1 cellular context compared by ENCODE assay signal in genomic region chr19:36687214-36688056, GRCh38.
A peak's percentile ranks its signal among the peaks of the same experiment; 100 is the strongest.
TF ChIP-seq lines count a peak whose summit lies in the region.

Gene ZNF567 (plus strand): TSS chr19:36687612. CDS start chr19:36694868, 7,256 bp downstream.

TF ChIP-seq in H1, 55 proteins besides CTCF, POLR2A, EP300 and RAD21 (continued from another document):
- TF ChIP-seq SIX5 (IDR thresholded peaks at IDR 0.05; ENCODE audit: low read depth, low read length) (peak; percentile 65), NANOG (IDR thresholded peaks at IDR 0.05; ENCODE audit: insufficient read depth, low read depth, low read length, poor library complexity, severe bottlenecking) (no peak), FOSL1 (IDR thresholded peaks at IDR 0.05; ENCODE audit: insufficient read depth, low read depth, low read length) (no peak), JUND (IDR thresholded peaks at IDR 0.05; ENCODE audit: low read length) (no peak), CHD2 (IDR thresholded peaks at IDR 0.05; ENCODE audit: low read length) (peak; percentile 29; the same call in 1 of the 2 replicates), BCL11A (IDR thresholded peaks at IDR 0.05; ENCODE audit: low read depth in 2 of 2, low read length in 2 of 2) (no peak), YY1 (IDR thresholded peaks at IDR 0.05; ENCODE audit: low read depth, low read length) (no peak), CTBP2 (IDR thresholded peaks at IDR 0.05; ENCODE audit: borderline replicate concordance, insufficient read depth, insufficient read length, low read length) (peak; percentile 55), BACH1 (IDR thresholded peaks at IDR 0.05; ENCODE audit: low read length) (peak; percentile 32; the same call in 1 of the 2 replicates), CBX8 (IDR thresholded peaks at IDR 0.05; ENCODE audit: borderline replicate concordance, low read depth, low read length) (no peak), SUZ12 (IDR thresholded peaks at IDR 0.05; ENCODE audit: low read length) (no peak), MAX (IDR thresholded peaks at IDR 0.05) (peak; percentile 52; the same call in 1 of the 2 replicates), BRCA1 (IDR thresholded peaks at IDR 0.05; ENCODE audit: low read depth, low read length) (no peak; the same call in 1 of the 2 replicates), CBX5 (IDR thresholded peaks at IDR 0.05; ENCODE audit: low read depth, low read length) (no peak), KDM4A (IDR thresholded peaks at IDR 0.05; ENCODE audit: low read depth, low read length, severe bottlenecking) (peak; percentile 67), KDM1A (IDR thresholded peaks at IDR 0.05; ENCODE audit: borderline replicate concordance, low read length) (no peak), USF2 (IDR thresholded peaks at IDR 0.05; ENCODE audit: low read length) (no peak), CHD1 (IDR thresholded peaks at IDR 0.05; ENCODE audit: low read depth, low read length) (no peak), KDM5A (IDR thresholded peaks at IDR 0.05; ENCODE audit: low read length) (no peak), POU5F1 (IDR thresholded peaks at IDR 0.05; ENCODE audit: low read depth, low read length) (no peak), SP4 (IDR thresholded peaks at IDR 0.05; ENCODE audit: low read length) (no peak), TEAD4 (IDR thresholded peaks at IDR 0.05; ENCODE audit: low read depth, low read length) (peak; percentile 65; the same call in 1 of the 2 replicates), POLR2AphosphoS5 (IDR thresholded peaks at IDR 0.05; ENCODE audit: low read depth, low read length) (peak; percentile 91), JUN (IDR thresholded peaks at IDR 0.05; ENCODE audit: low read depth, low read length) (no peak), CREB1 (IDR thresholded peaks at IDR 0.05) (peak; percentile 62), GTF2F1 (IDR thresholded peaks at IDR 0.05; ENCODE audit: borderline replicate concordance, low read depth, low read length) (no peak), RXRA (IDR thresholded peaks at IDR 0.05; ENCODE audit: insufficient read depth, low read depth, low read length) (no peak), SIRT6 (IDR thresholded peaks at IDR 0.05; ENCODE audit: low read length) (no peak), TAF1 (IDR thresholded peaks at IDR 0.05; ENCODE audit: low read depth, low read length) (peak; percentile 76), NRF1 (IDR thresholded peaks at IDR 0.05; ENCODE audit: low read depth, low read length) (peak; percentile 19), GABPA (IDR thresholded peaks at IDR 0.05; ENCODE audit: borderline replicate concordance, insufficient read depth, low read length) (no peak)
- TF ChIP-seq, protein P1, sequence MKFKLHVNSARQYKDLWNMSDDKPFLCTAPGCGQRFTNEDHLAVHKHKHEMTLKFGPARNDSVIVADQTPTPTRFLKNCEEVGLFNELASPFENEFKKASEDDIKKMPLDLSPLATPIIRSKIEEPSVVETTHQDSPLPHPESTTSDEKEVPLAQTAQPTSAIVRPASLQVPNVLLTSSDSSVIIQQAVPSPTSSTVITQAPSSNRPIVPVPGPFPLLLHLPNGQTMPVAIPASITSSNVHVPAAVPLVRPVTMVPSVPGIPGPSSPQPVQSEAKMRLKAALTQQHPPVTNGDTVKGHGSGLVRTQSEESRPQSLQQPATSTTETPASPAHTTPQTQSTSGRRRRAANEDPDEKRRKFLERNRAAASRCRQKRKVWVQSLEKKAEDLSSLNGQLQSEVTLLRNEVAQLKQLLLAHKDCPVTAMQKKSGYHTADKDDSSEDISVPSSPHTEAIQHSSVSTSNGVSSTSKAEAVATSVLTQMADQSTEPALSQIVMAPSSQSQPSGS (IDR thresholded peaks at IDR 0.05; ENCODE audit: low read length): no peak
- TF ChIP-seq, protein P2, sequence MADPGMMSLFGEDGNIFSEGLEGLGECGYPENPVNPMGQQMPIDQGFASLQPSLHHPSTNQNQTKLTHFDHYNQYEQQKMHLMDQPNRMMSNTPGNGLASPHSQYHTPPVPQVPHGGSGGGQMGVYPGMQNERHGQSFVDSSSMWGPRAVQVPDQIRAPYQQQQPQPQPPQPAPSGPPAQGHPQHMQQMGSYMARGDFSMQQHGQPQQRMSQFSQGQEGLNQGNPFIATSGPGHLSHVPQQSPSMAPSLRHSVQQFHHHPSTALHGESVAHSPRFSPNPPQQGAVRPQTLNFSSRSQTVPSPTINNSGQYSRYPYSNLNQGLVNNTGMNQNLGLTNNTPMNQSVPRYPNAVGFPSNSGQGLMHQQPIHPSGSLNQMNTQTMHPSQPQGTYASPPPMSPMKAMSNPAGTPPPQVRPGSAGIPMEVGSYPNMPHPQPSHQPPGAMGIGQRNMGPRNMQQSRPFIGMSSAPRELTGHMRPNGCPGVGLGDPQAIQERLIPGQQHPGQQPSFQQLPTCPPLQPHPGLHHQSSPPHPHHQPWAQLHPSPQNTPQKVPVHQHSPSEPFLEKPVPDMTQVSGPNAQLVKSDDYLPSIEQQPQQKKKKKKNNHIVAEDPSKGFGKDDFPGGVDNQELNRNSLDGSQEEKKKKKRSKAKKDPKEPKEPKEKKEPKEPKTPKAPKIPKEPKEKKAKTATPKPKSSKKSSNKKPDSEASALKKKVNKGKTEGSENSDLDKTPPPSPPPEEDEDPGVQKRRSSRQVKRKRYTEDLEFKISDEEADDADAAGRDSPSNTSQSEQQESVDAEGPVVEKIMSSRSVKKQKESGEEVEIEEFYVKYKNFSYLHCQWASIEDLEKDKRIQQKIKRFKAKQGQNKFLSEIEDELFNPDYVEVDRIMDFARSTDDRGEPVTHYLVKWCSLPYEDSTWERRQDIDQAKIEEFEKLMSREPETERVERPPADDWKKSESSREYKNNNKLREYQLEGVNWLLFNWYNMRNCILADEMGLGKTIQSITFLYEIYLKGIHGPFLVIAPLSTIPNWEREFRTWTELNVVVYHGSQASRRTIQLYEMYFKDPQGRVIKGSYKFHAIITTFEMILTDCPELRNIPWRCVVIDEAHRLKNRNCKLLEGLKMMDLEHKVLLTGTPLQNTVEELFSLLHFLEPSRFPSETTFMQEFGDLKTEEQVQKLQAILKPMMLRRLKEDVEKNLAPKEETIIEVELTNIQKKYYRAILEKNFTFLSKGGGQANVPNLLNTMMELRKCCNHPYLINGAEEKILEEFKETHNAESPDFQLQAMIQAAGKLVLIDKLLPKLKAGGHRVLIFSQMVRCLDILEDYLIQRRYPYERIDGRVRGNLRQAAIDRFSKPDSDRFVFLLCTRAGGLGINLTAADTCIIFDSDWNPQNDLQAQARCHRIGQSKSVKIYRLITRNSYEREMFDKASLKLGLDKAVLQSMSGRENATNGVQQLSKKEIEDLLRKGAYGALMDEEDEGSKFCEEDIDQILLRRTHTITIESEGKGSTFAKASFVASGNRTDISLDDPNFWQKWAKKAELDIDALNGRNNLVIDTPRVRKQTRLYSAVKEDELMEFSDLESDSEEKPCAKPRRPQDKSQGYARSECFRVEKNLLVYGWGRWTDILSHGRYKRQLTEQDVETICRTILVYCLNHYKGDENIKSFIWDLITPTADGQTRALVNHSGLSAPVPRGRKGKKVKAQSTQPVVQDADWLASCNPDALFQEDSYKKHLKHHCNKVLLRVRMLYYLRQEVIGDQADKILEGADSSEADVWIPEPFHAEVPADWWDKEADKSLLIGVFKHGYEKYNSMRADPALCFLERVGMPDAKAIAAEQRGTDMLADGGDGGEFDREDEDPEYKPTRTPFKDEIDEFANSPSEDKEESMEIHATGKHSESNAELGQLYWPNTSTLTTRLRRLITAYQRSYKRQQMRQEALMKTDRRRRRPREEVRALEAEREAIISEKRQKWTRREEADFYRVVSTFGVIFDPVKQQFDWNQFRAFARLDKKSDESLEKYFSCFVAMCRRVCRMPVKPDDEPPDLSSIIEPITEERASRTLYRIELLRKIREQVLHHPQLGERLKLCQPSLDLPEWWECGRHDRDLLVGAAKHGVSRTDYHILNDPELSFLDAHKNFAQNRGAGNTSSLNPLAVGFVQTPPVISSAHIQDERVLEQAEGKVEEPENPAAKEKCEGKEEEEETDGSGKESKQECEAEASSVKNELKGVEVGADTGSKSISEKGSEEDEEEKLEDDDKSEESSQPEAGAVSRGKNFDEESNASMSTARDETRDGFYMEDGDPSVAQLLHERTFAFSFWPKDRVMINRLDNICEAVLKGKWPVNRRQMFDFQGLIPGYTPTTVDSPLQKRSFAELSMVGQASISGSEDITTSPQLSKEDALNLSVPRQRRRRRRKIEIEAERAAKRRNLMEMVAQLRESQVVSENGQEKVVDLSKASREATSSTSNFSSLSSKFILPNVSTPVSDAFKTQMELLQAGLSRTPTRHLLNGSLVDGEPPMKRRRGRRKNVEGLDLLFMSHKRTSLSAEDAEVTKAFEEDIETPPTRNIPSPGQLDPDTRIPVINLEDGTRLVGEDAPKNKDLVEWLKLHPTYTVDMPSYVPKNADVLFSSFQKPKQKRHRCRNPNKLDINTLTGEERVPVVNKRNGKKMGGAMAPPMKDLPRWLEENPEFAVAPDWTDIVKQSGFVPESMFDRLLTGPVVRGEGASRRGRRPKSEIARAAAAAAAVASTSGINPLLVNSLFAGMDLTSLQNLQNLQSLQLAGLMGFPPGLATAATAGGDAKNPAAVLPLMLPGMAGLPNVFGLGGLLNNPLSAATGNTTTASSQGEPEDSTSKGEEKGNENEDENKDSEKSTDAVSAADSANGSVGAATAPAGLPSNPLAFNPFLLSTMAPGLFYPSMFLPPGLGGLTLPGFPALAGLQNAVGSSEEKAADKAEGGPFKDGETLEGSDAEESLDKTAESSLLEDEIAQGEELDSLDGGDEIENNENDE (IDR thresholded peaks at IDR 0.05; ENCODE audit: insufficient replicate concordance, low read length): no peak
